Comparison of ENCODE assay signal across 21 cellular contexts in genomic region chr3:114374433-114374832, GRCh38.
"Had no signal": no experiment of that assay in that cellular context is flagged by ENCODE, and none has a peak within 500 bp of the region (broad histone marks: within the 10 kb centered on the region; RNA-seq: fewer than 3 reads in every experiment).

No MANE protein-coding gene starts in this region.

- ATAC-seq: effector memory CD8-positive, alpha-beta T cell; natural killer cell; psoas muscle; sciatic nerve; stimulated activated effector memory CD8-positive, alpha-beta T cell treated with anti-CD3 and anti-CD28 coated beads, Interleukin-12 subunit alpha, Interleukin-12 subunit beta, amount 100 ng/mL, for 72 hours had no signal

- H3K27ac ChIP-seq: esophagus squamous epithelium, hepatocyte, ovary, stomach, tibial artery had no signal

- DNase-seq: cerebellar nuclear complex; cortex of kidney; effector memory CD8-positive, alpha-beta T cell; erythroblast; esophagus squamous epithelium; head of caudate nucleus; mesenchymal stem cell; midbrain; natural killer cell; occipital lobe; ovary; posterior cingulate gyrus; psoas muscle; stimulated activated CD4-positive, alpha-beta T cell treated with anti-CD3 and anti-CD28 coated beads, Interleukin-2, amount 100 ng/mL, for 24 hours; stimulated activated CD4-positive, alpha-beta T cell treated with anti-CD3 and anti-CD28 coated beads, Interleukin-4, amount 100 ng/mL, for 24 hours; stimulated activated naive CD4-positive, alpha-beta T cell treated with Interleukin-2 at 50 U/mL for 16 hours; stomach; tibial artery had no signal

- H3K27me3 ChIP-seq: esophagus squamous epithelium, hepatocyte, ovary, stomach, tibial artery had no signal

- H3K9me3 ChIP-seq: esophagus squamous epithelium, ovary, psoas muscle, stomach, tibial artery had no signal

- H3K36me3 ChIP-seq: ovary had no signal

- H3K4me3 ChIP-seq: esophagus squamous epithelium, hepatocyte, ovary, psoas muscle, stomach, tibial artery had no signal
